1 cellular context compared by ENCODE assay signal in genomic region chr17:39196191-39196819, GRCh38.
TF ChIP-seq lines count a peak whose summit lies in the region.

No MANE protein-coding gene starts in this region.

TF ChIP-seq in H1, 55 proteins besides CTCF, POLR2A, EP300 and RAD21:
- no peak for TF ChIP-seq MAFK (IDR thresholded peaks at IDR 0.05; ENCODE audit: low read depth, low read length)
- TF ChIP-seq JUND (IDR thresholded peaks at IDR 0.05; ENCODE audit: low read length), result no peak
- no peak for TF ChIP-seq BRCA1 (IDR thresholded peaks at IDR 0.05; ENCODE audit: low read depth, low read length)
- no peak for TF ChIP-seq CTBP2 (IDR thresholded peaks at IDR 0.05; ENCODE audit: borderline replicate concordance, insufficient read depth, insufficient read length, low read length)
- no peak for TF ChIP-seq ASH2L (IDR thresholded peaks at IDR 0.05; ENCODE audit: low read length)
- no peak for TF ChIP-seq RFX5 (IDR thresholded peaks at IDR 0.05; ENCODE audit: borderline replicate concordance, low read depth, low read length)
- no peak for TF ChIP-seq RBBP5 (IDR thresholded peaks at IDR 0.05; ENCODE audit: borderline replicate concordance, low read depth, low read length)
TF ChIP-seq in H1: peak in this region for 0.
